In the genomic region with DNA sequence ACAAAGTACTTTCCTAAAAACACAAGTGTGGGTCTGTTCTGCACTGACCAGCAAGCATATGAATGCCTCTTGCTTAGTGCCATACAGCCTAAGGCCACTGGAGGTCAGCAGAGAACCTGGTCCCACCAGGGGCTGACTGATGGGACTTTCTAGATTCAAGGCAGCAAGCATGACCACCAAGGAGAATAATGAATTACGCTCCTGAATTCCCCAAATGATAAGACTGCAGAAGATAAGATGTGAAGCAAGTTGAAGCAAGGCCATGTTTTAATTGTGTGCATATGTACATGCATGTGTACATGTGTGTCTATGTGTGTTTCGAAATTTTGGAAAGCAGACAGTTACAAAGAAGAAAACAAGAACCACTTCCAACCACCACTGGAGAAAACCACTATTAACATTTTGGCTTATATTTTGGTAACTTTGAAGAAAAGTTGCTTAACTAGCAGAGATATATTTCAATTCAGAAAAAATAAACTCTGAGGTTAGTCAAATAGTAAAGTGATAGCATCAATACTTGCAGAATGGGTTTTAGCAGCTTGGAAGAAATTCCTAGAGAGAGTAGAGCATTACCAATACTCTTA, we compare ENCODE assay signal across 8 cellular contexts.
DNase-seq lines count a peak whose midpoint lies in the region; ATAC-seq and TF ChIP-seq lines count a peak whose summit lies in the region.

No MANE protein-coding gene starts in this region.

- intact Hi-C loops in vagina (cut with DNase I), result no loop called here

- H3K9me3 Mint-ChIP-seq in GM23338 (peaks cover 7% of the 10 kb centered on the region; the same call in 2 of the 3 replicates), glutamatergic neuron (ENCODE audit: unreplicated experiment) (no peaks in the 10 kb centered on the region), progenitor cell of endocrine pancreas (ENCODE audit: low read depth) (peaks cover 3% of the 10 kb centered on the region)
- peaks cover 2% of the 10 kb centered on the region for H3K9me3 Mint-ChIP-seq in activated naive CD4-positive, alpha-beta T cell treated with anti-CD3 and anti-CD28 coated beads, Interleukin-2, amount 10 ng/mL, durations not matched to agents 7 days and 5 days

- H3K27ac Mint-ChIP-seq in GM23338, result no peak overlapping the region
- no peak overlapping the region for H3K27ac Mint-ChIP-seq in activated naive CD4-positive, alpha-beta T cell treated with anti-CD3 and anti-CD28 coated beads, Interleukin-2, amount 10 ng/mL, durations not matched to agents 7 days and 5 days
- no peak overlapping the region for H3K27ac Mint-ChIP-seq in glutamatergic neuron (ENCODE audit: unreplicated experiment)
- H3K27ac Mint-ChIP-seq in progenitor cell of endocrine pancreas, result no peak overlapping the region

- no peak overlapping the region for H3K4me2 ChIP-seq in GM23338

- no peak overlapping the region for H2AFZ ChIP-seq in GM23338

- no peaks in the 10 kb centered on the region for H3K9me2 ChIP-seq in GM23338 (ENCODE audit: insufficient read depth)

- H3K4me1 Mint-ChIP-seq in GM23338 (peaks cover 12% of the 10 kb centered on the region), glutamatergic neuron (ENCODE audit: low read depth, unreplicated experiment) (peaks cover 9% of the 10 kb centered on the region), progenitor cell of endocrine pancreas (ENCODE audit: low read depth) (peaks cover 2% of the 10 kb centered on the region)
- peaks cover 4% of the 10 kb centered on the region for H3K4me1 Mint-ChIP-seq in activated naive CD4-positive, alpha-beta T cell treated with anti-CD3 and anti-CD28 coated beads, Interleukin-2, amount 10 ng/mL, durations not matched to agents 7 days and 5 days

- no peaks in the 10 kb centered on the region for H3F3A ChIP-seq in GM23338 (replicated peaks; ENCODE audit: low read depth)

- H3K4me3 Mint-ChIP-seq in GM23338, result no peak overlapping the region
- H3K4me3 Mint-ChIP-seq in activated naive CD4-positive, alpha-beta T cell treated with anti-CD3 and anti-CD28 coated beads, Interleukin-2, amount 10 ng/mL, durations not matched to agents 7 days and 5 days, result no peak overlapping the region
- no peak overlapping the region for H3K4me3 Mint-ChIP-seq in glutamatergic neuron (ENCODE audit: unreplicated experiment)
- no peak overlapping the region for H3K4me3 Mint-ChIP-seq in progenitor cell of endocrine pancreas (ENCODE audit: low read depth)

- TF ChIP-seq CTCF in GM23338 (conservative IDR thresholded peaks at IDR 0.05; ENCODE audit: low read depth in 2 of 2) (peak; percentile 95 to 99), glutamatergic neuron (IDR thresholded peaks at IDR 0.05; ENCODE audit: partially characterized antibody, unreplicated experiment) (peak; percentile 86), progenitor cell of endocrine pancreas (IDR thresholded peaks at IDR 0.05; ENCODE audit: unreplicated experiment) (peak; percentile 88), vagina (IDR thresholded peaks at IDR 0.05) (peak; percentile 61 to 70 (median 68))

- H3K36me3 ChIP-seq in GM23338 (ENCODE audit: insufficient read depth) (no peaks in the 10 kb centered on the region), vagina (peaks cover 0 to 6% of the 10 kb centered on the region in 2 donors)

- H3K4me1 ChIP-seq in GM23338 (ENCODE audit: insufficient read depth) (no peaks in the 10 kb centered on the region), vagina (no peaks in the 10 kb centered on the region)

- H3K36me3 Mint-ChIP-seq in GM23338 (ENCODE audit: low read depth) (peaks cover 14% of the 10 kb centered on the region; the same call in 2 of the 3 replicates), glutamatergic neuron (ENCODE audit: unreplicated experiment) (peaks cover 9% of the 10 kb centered on the region), progenitor cell of endocrine pancreas (ENCODE audit: insufficient read depth) (peaks cover 20% of the 10 kb centered on the region)
- peaks cover 18% of the 10 kb centered on the region for H3K36me3 Mint-ChIP-seq in activated naive CD4-positive, alpha-beta T cell treated with anti-CD3 and anti-CD28 coated beads, Interleukin-2, amount 10 ng/mL, durations not matched to agents 7 days and 5 days

- H3K4me3 ChIP-seq in GM23338 (no peak overlapping the region), vagina (no peak overlapping the region)

- peak; percentile 99 for ATAC-seq in GM23338

- H3K27me3 Mint-ChIP-seq in GM23338 (ENCODE audit: insufficient read depth, low read depth, poor library complexity) (peaks cover 2% of the 10 kb centered on the region), glutamatergic neuron (ENCODE audit: unreplicated experiment) (no peaks in the 10 kb centered on the region), progenitor cell of endocrine pancreas (no peaks in the 10 kb centered on the region)
- no peaks in the 10 kb centered on the region for H3K27me3 Mint-ChIP-seq in activated naive CD4-positive, alpha-beta T cell treated with anti-CD3 and anti-CD28 coated beads, Interleukin-2, amount 10 ng/mL, durations not matched to agents 7 days and 5 days

- no peak for TF ChIP-seq POLR2A in vagina (IDR thresholded peaks at IDR 0.05)

- CTCF ChIA-PET in activated naive CD4-positive, alpha-beta T cell treated with anti-CD3 and anti-CD28 coated beads, Interleukin-2, amount 10 ng/mL, durations not matched to agents 7 days and 5 days (lab: Charles Lee), result interaction anchor here (0.6 to 1.6 kb wide), 9 partner anchors 12 to 297 kb away, joined by 3 to 5 read pairs (median 3); no protein-coding TSS in a partner anchor

- H3K27me3 ChIP-seq in GM23338 (ENCODE audit: insufficient read depth) (no peaks in the 10 kb centered on the region), vagina (no peaks in the 10 kb centered on the region)

- no peaks in the 10 kb centered on the region for H3K9me3 ChIP-seq in vagina

- DNase-seq in GM04503 (ENCODE audit: low read depth), result peak; percentile 16
- DNase-seq in GM23338 (ENCODE audit: low spot score), result peak; percentile 87
- peak; percentile 63 for DNase-seq in LHCN-M2 (ENCODE audit: low read depth)
- peak; percentile 88 for DNase-seq in SK-MEL-5 (ENCODE audit: low read depth, low spot score)
- peak; percentile 80 for DNase-seq in activated naive CD4-positive, alpha-beta T cell treated with anti-CD3 and anti-CD28 coated beads, Interleukin-2, amount 10 ng/mL, durations not matched to agents 7 days and 5 days
- peak; percentile 86 for DNase-seq in glutamatergic neuron
- DNase-seq in progenitor cell of endocrine pancreas (ENCODE audit: low spot score, unreplicated experiment), result peak; percentile 55
- no peak for DNase-seq in vagina (ENCODE audit: extremely low spot score in 2 of 2)

- in situ Hi-C loops in SK-MEL-5 (cut with HindIII; ENCODE audit: low pct_unique_long_range_greater_than_20kb, low sequenced_read_pairs), result no loop called here

- no peak overlapping the region for H3K27ac ChIP-seq in GM23338 (ENCODE audit: low read depth)
- H3K27ac ChIP-seq in vagina, result no peak overlapping the region

- H4K20me1 ChIP-seq in GM23338 (replicated peaks; ENCODE audit: insufficient read depth), result no peaks in the 10 kb centered on the region

- no peaks in the 10 kb centered on the region for H3K79me2 ChIP-seq in GM23338 (replicated peaks; ENCODE audit: insufficient read depth)

TF ChIP-seq in GM23338, 12 proteins besides CTCF, POLR2A, EP300 and RAD21 (continues in another document):
- TF ChIP-seq EZH2phosphoT487 (IDR thresholded peaks at IDR 0.05; ENCODE audit: unreplicated experiment), result no peak
- no peak for TF ChIP-seq EZH2 (IDR thresholded peaks at IDR 0.05; ENCODE audit: low read depth, unreplicated experiment)
- no peak for TF ChIP-seq ZNF114 (CRISPR knock-in tag; IDR thresholded peaks at IDR 0.05)
- TF ChIP-seq, protein P1, sequence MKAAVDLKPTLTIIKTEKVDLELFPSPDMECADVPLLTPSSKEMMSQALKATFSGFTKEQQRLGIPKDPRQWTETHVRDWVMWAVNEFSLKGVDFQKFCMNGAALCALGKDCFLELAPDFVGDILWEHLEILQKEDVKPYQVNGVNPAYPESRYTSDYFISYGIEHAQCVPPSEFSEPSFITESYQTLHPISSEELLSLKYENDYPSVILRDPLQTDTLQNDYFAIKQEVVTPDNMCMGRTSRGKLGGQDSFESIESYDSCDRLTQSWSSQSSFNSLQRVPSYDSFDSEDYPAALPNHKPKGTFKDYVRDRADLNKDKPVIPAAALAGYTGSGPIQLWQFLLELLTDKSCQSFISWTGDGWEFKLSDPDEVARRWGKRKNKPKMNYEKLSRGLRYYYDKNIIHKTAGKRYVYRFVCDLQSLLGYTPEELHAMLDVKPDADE (IDR thresholded peaks at IDR 0.05), result no peak
- no peak for TF ChIP-seq POLR2AphosphoS5 (IDR thresholded peaks at IDR 0.05; ENCODE audit: low read depth)
- no peak for TF ChIP-seq CREB1 (CRISPR knock-in tag; IDR thresholded peaks at IDR 0.05; ENCODE audit: low read depth)
- no peak for TF ChIP-seq NANOG (IDR thresholded peaks at IDR 0.05; ENCODE audit: borderline replicate concordance)
- TF ChIP-seq STAT1 (IDR thresholded peaks at IDR 0.05; ENCODE audit: unreplicated experiment), result no peak
- TF ChIP-seq, protein P2, sequence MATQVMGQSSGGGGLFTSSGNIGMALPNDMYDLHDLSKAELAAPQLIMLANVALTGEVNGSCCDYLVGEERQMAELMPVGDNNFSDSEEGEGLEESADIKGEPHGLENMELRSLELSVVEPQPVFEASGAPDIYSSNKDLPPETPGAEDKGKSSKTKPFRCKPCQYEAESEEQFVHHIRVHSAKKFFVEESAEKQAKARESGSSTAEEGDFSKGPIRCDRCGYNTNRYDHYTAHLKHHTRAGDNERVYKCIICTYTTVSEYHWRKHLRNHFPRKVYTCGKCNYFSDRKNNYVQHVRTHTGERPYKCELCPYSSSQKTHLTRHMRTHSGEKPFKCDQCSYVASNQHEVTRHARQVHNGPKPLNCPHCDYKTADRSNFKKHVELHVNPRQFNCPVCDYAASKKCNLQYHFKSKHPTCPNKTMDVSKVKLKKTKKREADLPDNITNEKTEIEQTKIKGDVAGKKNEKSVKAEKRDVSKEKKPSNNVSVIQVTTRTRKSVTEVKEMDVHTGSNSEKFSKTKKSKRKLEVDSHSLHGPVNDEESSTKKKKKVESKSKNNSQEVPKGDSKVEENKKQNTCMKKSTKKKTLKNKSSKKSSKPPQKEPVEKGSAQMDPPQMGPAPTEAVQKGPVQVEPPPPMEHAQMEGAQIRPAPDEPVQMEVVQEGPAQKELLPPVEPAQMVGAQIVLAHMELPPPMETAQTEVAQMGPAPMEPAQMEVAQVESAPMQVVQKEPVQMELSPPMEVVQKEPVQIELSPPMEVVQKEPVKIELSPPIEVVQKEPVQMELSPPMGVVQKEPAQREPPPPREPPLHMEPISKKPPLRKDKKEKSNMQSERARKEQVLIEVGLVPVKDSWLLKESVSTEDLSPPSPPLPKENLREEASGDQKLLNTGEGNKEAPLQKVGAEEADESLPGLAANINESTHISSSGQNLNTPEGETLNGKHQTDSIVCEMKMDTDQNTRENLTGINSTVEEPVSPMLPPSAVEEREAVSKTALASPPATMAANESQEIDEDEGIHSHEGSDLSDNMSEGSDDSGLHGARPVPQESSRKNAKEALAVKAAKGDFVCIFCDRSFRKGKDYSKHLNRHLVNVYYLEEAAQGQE (IDR thresholded peaks at IDR 0.05; ENCODE audit: unreplicated experiment), result no peak
- TF ChIP-seq ZNF331 (CRISPR knock-in tag; IDR thresholded peaks at IDR 0.05; ENCODE audit: low read depth), result no peak
- TF ChIP-seq JUNB (IDR thresholded peaks at IDR 0.05; ENCODE audit: unreplicated experiment), result no peak

Comparison
In these comparisons a context has a peak if more than half of its experiments do, and no peak if none do; other contexts are left out.
1. DNase-seq: peak in GM04503 (single experiment), GM23338 (single experiment), LHCN-M2 (single experiment), SK-MEL-5 (single experiment), activated naive CD4-positive, alpha-beta T cell treated with anti-CD3 and anti-CD28 coated beads, Interleukin-2, amount 10 ng/mL, durations not matched to agents 7 days and 5 days (single experiment), glutamatergic neuron (single experiment) and progenitor cell of endocrine pancreas (single experiment); none in vagina (0 of 2).
2. Peak in every context shown above with its lines, with median percentiles within 50 percentile points of each other: CTCF ChIP-seq.